8 cellular contexts compared by ENCODE assay signal in the genomic region with DNA sequence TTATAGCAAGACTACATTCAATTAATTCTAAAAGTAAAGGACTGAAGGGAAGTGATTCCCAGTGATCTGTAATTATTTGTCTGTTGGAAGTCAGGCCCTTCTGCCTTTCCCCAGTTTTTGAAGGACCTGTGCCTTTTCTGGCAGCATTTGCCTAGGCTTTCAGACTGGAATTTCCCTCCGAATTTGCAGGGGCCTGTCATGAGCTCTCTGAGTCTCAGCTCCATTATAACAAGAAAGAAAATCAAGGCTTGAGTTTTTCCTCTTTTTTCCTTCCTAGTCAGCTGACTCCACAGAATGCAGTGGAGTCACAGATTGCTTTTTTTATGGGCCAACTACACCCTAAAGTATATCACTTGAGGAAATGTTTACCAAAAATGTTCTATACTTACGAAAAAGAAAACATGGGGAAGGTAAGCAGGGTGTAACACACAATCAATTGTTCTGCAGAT. TPM values are rescaled to one million over a fixed set of nuclear protein-coding genes. Genes with fewer than 3 reads are reported as not detected.
DNase-seq lines count a peak whose midpoint lies in the region; ATAC-seq, FAIRE-seq and TF ChIP-seq lines count a peak whose summit lies in the region.

No MANE protein-coding gene starts in this region.

- H3K27ac ChIP-seq in cardiac muscle cell (no peak overlapping the region), HepG2 (ENCODE audit: extremely low read length, insufficient read depth, low read length) (no peak overlapping the region), upper lobe of right lung (no peak overlapping the region)

- H3K36me3 ChIP-seq in cardiac muscle cell (no peaks in the 10 kb centered on the region), HepG2 (replicated peaks in 1 of 2; ENCODE audit: control insufficient read depth in 1 of 2, insufficient read depth in 2 of 2, low read length in 2 of 2) (no peaks in the 10 kb centered on the region), upper lobe of right lung (no peaks in the 10 kb centered on the region)

- no peak overlapping the region for H3K9ac ChIP-seq in HepG2 (ENCODE audit: insufficient read depth, low read depth, low read length)

- TF ChIP-seq CTCF in cardiac muscle cell (IDR thresholded peaks at IDR 0.05; ENCODE audit: low read depth, low read length): no peak
- TF ChIP-seq CTCF in HepG2 (CRISPR knock-in tag; IDR thresholded peaks at IDR 0.05): no peak
- TF ChIP-seq CTCF in upper lobe of right lung (IDR thresholded peaks at IDR 0.05): no peak

- H3K4me3 ChIP-seq in cardiac muscle cell (peak overlapping the region; percentile 36), HepG2 (replicated peaks in 1 of 3; ENCODE audit: insufficient read depth in 1 of 3, low read depth in 2 of 3, low read length in 3 of 3) (peak overlapping the region; percentile 50 to 70 (median 53)), upper lobe of right lung (peak overlapping the region; percentile 50)

- no peak for TF ChIP-seq RAD21 in HepG2 (CRISPR knock-in tag; IDR thresholded peaks at IDR 0.05)

- TF ChIP-seq EP300 in HepG2 (IDR thresholded peaks at IDR 0.05; ENCODE audit: low read depth in 2 of 2, low read length in 2 of 2) (no peak), HepG2 (CRISPR knock-in tag; IDR thresholded peaks at IDR 0.05; ENCODE audit: borderline replicate concordance) (no peak)

- no TSS peak for BruUV-seq in HepG2 (replicated peaks; lab: Mats Ljungman, UMichigan)

- H3K36me3 Mint-ChIP-seq in activated naive CD8-positive, alpha-beta T cell treated with anti-CD3 and anti-CD28 coated beads, Interleukin-2, amount 50 U/mL, for 24 hours (ENCODE audit: low read depth): no peaks in the 10 kb centered on the region

- H4K20me1 ChIP-seq in HepG2 (ENCODE audit: insufficient read depth, low read length): no peaks in the 10 kb centered on the region

- no peak overlapping the region for H3K27ac Mint-ChIP-seq in activated naive CD8-positive, alpha-beta T cell treated with anti-CD3 and anti-CD28 coated beads, Interleukin-2, amount 50 U/mL, for 24 hours

- H3K4me1 ChIP-seq in cardiac muscle cell (ENCODE audit: low read depth) (peaks cover 6% of the 10 kb centered on the region), HepG2 (ENCODE audit: insufficient read depth, low read length) (peaks cover 24% of the 10 kb centered on the region), upper lobe of right lung (peaks cover 5% of the 10 kb centered on the region)

- no peak for FAIRE-seq in HepG2 (lab: Jason Lieb, UNC)

- no peaks in the 10 kb centered on the region for H3K9me3 Mint-ChIP-seq in activated naive CD8-positive, alpha-beta T cell treated with anti-CD3 and anti-CD28 coated beads, Interleukin-2, amount 50 U/mL, for 24 hours

- peaks cover 4% of the 10 kb centered on the region for H3K4me1 Mint-ChIP-seq in activated naive CD8-positive, alpha-beta T cell treated with anti-CD3 and anti-CD28 coated beads, Interleukin-2, amount 50 U/mL, for 24 hours

- DNase-seq in cardiac muscle cell (ENCODE audit: low read depth in 1 of 2, low spot score in 1 of 2) (no peak), Right ventricle myocardium inferior (ENCODE audit: missing footprints) (no peak), HepG2 (ENCODE audit: low spot score) (no peak), upper lobe of right lung (no peak), NAMALWA (ENCODE audit: low spot score) (no peak), GM03348 (ENCODE audit: low spot score) (no peak)
- no peak for DNase-seq in activated naive CD8-positive, alpha-beta T cell treated with anti-CD3 and anti-CD28 coated beads, Interleukin-2, amount 50 U/mL, for 24 hours
- DNase-seq in stimulated activated CD4-positive, alpha-beta T cell treated with anti-CD3 and anti-CD28 coated beads, Interleukin-1b, Interleukin-23, amount 100 ng/mL, for 48 hours: no peak

- peak overlapping the region; percentile 75 for H3K4me3 Mint-ChIP-seq in activated naive CD8-positive, alpha-beta T cell treated with anti-CD3 and anti-CD28 coated beads, Interleukin-2, amount 50 U/mL, for 24 hours

- no peaks in the 10 kb centered on the region for H3K9me3 ChIP-seq in cardiac muscle cell (ENCODE audit: low read depth)
- H3K9me3 ChIP-seq in HepG2 (ENCODE audit: low read length): no peaks in the 10 kb centered on the region
- no peaks in the 10 kb centered on the region for H3K9me3 ChIP-seq in upper lobe of right lung

- CTCF ChIA-PET in HepG2 (lab: Yijun Ruan, JAX; ENCODE audit: low intra/inter-chr PET ratio, low total read pairs): no interaction called here

- H3K27me3 Mint-ChIP-seq in activated naive CD8-positive, alpha-beta T cell treated with anti-CD3 and anti-CD28 coated beads, Interleukin-2, amount 50 U/mL, for 24 hours: peaks cover 62% of the 10 kb centered on the region

- TF ChIP-seq POLR2A in HepG2 (IDR thresholded peaks at IDR 0.05; ENCODE audit: insufficient read depth in 1 of 2, low read depth in 2 of 2, low read length in 2 of 2): no peak

- ATAC-seq in Right ventricle myocardium inferior: no peak
- ATAC-seq in activated naive CD8-positive, alpha-beta T cell treated with anti-CD3 and anti-CD28 coated beads, Interleukin-2, amount 50 U/mL, for 24 hours: no peak
- no peak for ATAC-seq in HepG2
- no peak for ATAC-seq in upper lobe of right lung

- 0% methylated on average over 2 of the region's 2 CpGs for WGBS in HepG2 (ENCODE audit: low lambda C conversion rate)

- peak overlapping the region; percentile 85 for H3K4me2 ChIP-seq in HepG2 (ENCODE audit: low read depth, low read length)

- POLR2A ChIA-PET in HepG2 (lab: Yijun Ruan, JAX): interaction anchor here (0.7 kb wide), 1 partner anchor 103 kb away, joined by 4 read pairs; no protein-coding TSS in a partner anchor

- no peaks in the 10 kb centered on the region for H3K79me2 ChIP-seq in HepG2 (ENCODE audit: insufficient read depth, low read length)

- H3K27me3 ChIP-seq in cardiac muscle cell (peaks cover 77% of the 10 kb centered on the region), HepG2 (ENCODE audit: control insufficient read depth in 1 of 2, insufficient read depth in 2 of 2, low read length in 2 of 2) (peaks cover 2 to 32% of the 10 kb centered on the region in 2 experiments; a peak in 4 of 5 replicates), upper lobe of right lung (peaks cover 56% of the 10 kb centered on the region)

- in situ Hi-C loops in HepG2 (cut with HindIII; ENCODE audit: extremely low pct_ligation_motif_present, low pct_unique_long_range_greater_than_20kb): no loop called here

- H2AFZ ChIP-seq in HepG2 (ENCODE audit: low read length): no peak overlapping the region

- intact Hi-C loops in Right ventricle myocardium inferior (cut with DNase I) (no loop called here), HepG2 (cut with micrococcal nuclease; ENCODE audit: unreplicated experiment) (no loop called here), upper lobe of right lung (cut with DNase I) (no loop called here)

TF ChIP-seq in HepG2, 621 proteins besides CTCF, POLR2A, EP300 and RAD21 (continues in another document):
- TF ChIP-seq MEIS2 (CRISPR knock-in tag; IDR thresholded peaks at IDR 0.05) (no peak), ARNTL (CRISPR knock-in tag; IDR thresholded peaks at IDR 0.05) (no peak), MEF2D (CRISPR knock-in tag; IDR thresholded peaks at IDR 0.05) (no peak), SOX5 (CRISPR knock-in tag; IDR thresholded peaks at IDR 0.05; ENCODE audit: borderline replicate concordance) (no peak)
- TF ChIP-seq, protein P1, sequence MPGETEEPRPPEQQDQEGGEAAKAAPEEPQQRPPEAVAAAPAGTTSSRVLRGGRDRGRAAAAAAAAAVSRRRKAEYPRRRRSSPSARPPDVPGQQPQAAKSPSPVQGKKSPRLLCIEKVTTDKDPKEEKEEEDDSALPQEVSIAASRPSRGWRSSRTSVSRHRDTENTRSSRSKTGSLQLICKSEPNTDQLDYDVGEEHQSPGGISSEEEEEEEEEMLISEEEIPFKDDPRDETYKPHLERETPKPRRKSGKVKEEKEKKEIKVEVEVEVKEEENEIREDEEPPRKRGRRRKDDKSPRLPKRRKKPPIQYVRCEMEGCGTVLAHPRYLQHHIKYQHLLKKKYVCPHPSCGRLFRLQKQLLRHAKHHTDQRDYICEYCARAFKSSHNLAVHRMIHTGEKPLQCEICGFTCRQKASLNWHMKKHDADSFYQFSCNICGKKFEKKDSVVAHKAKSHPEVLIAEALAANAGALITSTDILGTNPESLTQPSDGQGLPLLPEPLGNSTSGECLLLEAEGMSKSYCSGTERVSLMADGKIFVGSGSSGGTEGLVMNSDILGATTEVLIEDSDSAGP (CRISPR knock-in tag; IDR thresholded peaks at IDR 0.05; ENCODE audit: borderline replicate concordance): no peak
- TF ChIP-seq, protein P2, sequence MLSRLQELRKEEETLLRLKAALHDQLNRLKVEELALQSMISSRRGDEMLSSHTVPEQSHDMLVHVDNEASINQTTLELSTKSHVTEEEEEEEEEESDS (CRISPR knock-in tag; IDR thresholded peaks at IDR 0.05; ENCODE audit: borderline replicate concordance): no peak

RNA-seq across cellular contexts. Expression of a gene that starts 1.1 kb away (rescaled TPM):
- 0.15 TPM in 1 of 2 replicates, not detected in the other for total RNA-seq in cardiac muscle cell
- polyA plus RNA-seq in cardiac muscle cell: not detected in 2 replicates
- 1.6 TPM for total RNA-seq in Right ventricle myocardium inferior
- 2.8 and 2.9 TPM in 2 replicates for total RNA-seq in HepG2 (2016; rRNA removed; fragmentation: Illumina TruSeq; extraction: Trizol)
- 1.1 and 1.9 TPM in 2 replicates for total RNA-seq in HepG2 (2016; cell fraction: cytosol; rRNA removed; fragmentation: Illumina TruSeq; extraction: Trizol; ENCODE audit: low read depth)
- total RNA-seq in HepG2 (2016; cell fraction: insoluble cytoplasmic fraction; rRNA removed; fragmentation: Illumina TruSeq; extraction: Trizol): 2.4 and 4.2 TPM in 2 replicates
- total RNA-seq in HepG2 (2016; cell fraction: membrane; rRNA removed; fragmentation: Illumina TruSeq; extraction: Trizol): 1.6 TPM in 2 replicates
- 5.1 and 5.5 TPM in 2 replicates for total RNA-seq in HepG2 (2016; cell fraction: nucleus; rRNA removed; fragmentation: Illumina TruSeq; extraction: Trizol)
- polyA plus RNA-seq in HepG2 (2011; rRNA removed): 0.12 and 0.24 TPM in 2 replicates
- 0.08 and 0.19 TPM in 2 replicates for polyA plus RNA-seq in HepG2 (2011; cell fraction: cytosol; rRNA removed)
- polyA plus RNA-seq in HepG2 (2011; cell fraction: nucleus; rRNA removed): 0.32 and 0.33 TPM in 2 replicates
- polyA plus RNA-seq in HepG2 (2012): 0.12 and 0.17 TPM in 2 replicates
- polyA plus RNA-seq in HepG2 (2016; cell fraction: cytosol; fragmentation: Illumina TruSeq; extraction: Trizol; ENCODE audit: low read depth): 0.09 and 0.17 TPM in 2 replicates
- polyA plus RNA-seq in HepG2 (2016; cell fraction: insoluble cytoplasmic fraction; fragmentation: Illumina TruSeq; extraction: Trizol; ENCODE audit: low read depth): 2.0 and 2.5 TPM in 2 replicates
- polyA plus RNA-seq in HepG2 (2016; cell fraction: membrane; fragmentation: Illumina TruSeq; extraction: Trizol; ENCODE audit: low read depth): 0.42 and 0.54 TPM in 2 replicates
- 2.8 and 3.1 TPM in 2 replicates for polyA plus RNA-seq in HepG2 (2016; cell fraction: nucleus; fragmentation: Illumina TruSeq; extraction: Trizol; ENCODE audit: insufficient read depth, low read depth)
- polyA minus RNA-seq in HepG2 (2011; rRNA and poly(A)+ RNA removed; ENCODE audit: low replicate concordance): 0.10 TPM in 1 of 2 replicates, not detected in the other
- 0.35 and 0.40 TPM in 2 replicates for polyA minus RNA-seq in HepG2 (2011; cell fraction: cytosol; rRNA and poly(A)+ RNA removed)
- 0.99 and 1.4 TPM in 2 replicates for polyA minus RNA-seq in HepG2 (2011; cell fraction: nucleus; rRNA and poly(A)+ RNA removed)
- 8.1 TPM for total RNA-seq in upper lobe of right lung
